ENCODE assay signal across 8 cellular contexts in the genomic region with DNA sequence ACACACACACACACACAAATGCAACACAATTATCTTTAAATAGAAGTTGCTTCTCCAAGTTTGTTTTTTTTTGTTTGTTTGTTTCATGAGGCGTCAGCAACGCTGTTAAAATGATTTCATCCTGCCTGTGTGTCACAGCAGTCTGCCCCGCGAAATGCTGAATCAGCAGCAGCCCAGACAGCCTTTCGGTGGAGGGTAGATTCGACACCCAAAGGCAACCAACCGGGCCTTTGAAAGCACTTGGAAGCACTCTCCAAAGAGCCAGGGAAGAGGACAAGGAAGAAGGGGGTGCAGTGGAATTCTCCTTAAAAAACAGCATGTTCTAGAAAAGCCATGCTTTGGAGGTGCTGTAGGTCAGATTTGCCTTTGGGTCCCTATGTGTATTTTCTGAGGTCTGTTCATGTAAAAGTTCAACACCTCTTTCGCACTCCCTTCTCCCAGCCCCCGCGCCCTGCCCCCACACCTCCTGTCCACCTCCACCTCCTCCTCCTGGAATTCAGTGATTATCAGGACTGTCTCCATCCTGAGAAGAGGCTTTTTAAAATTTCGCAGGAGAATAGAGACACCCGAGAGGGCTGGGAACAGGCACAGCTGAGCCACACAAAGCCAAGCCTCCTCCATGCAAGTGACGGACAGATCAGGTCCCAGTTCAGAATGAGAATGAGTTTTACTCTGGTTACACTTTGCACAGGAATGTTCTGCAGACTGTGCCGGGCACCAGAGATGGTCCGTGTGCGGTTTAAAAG.
DNase-seq lines count a peak whose midpoint lies in the region; TF ChIP-seq lines count a peak whose summit lies in the region.
"Had no signal": no experiment of that assay in that cellular context is flagged by ENCODE, and none has a peak within 500 bp of the region (broad histone marks: within the 10 kb centered on the region; RNA-seq: fewer than 3 reads in every experiment).

No MANE protein-coding gene starts in this region.

- H3K9me3 Mint-ChIP-seq in brain = no peaks in the 10 kb centered on the region
- H3K9me3 Mint-ChIP-seq: activated naive CD4-positive, alpha-beta T cell treated with anti-CD3 and anti-CD28 coated beads, Interleukin-2, amount 50 U/mL, for 24 hours had no signal

- peak overlapping the region; percentile 74 for H3K9ac ChIP-seq in HUES48 (ENCODE audit: low read depth, low read length)

- H3K27ac Mint-ChIP-seq in brain = peak overlapping the region in 3 of 5 experiments; percentile 86 to 94 (median 90)
- H3K27ac Mint-ChIP-seq: activated naive CD4-positive, alpha-beta T cell treated with anti-CD3 and anti-CD28 coated beads, Interleukin-2, amount 50 U/mL, for 24 hours had no signal

- H3K4me3 ChIP-seq in HUES48 (ENCODE audit: low read depth, low read length) (peak overlapping the region; percentile 49), stomach (peak overlapping the region in 1 of 4 donors; percentile 7)

- WGBS in stomach, 5 donors = 70 to 82% (median 71%) methylated on average over 16 of the region's 16 CpGs

- intact Hi-C loops in stomach (cut with DNase I; ENCODE audit: low total_unique reads) = no loop called here

- H3K27me3 Mint-ChIP-seq in brain = no peaks in the 10 kb centered on the region
- H3K27me3 Mint-ChIP-seq: activated naive CD4-positive, alpha-beta T cell treated with anti-CD3 and anti-CD28 coated beads, Interleukin-2, amount 50 U/mL, for 24 hours had no signal

- H3K4me1 ChIP-seq in HUES48 (ENCODE audit: control insufficient read depth, insufficient read depth, low read length) (peaks cover 49% of the 10 kb centered on the region), stomach (peaks cover 0 to 63% (median 28%) of the 10 kb centered on the region in 4 donors)

- H3K27ac ChIP-seq in HUES48 (ENCODE audit: low read depth, low read length) = peak overlapping the region; percentile 88
- peak overlapping the region in 3 of 5 donors; percentile 40 to 52 (median 43) for H3K27ac ChIP-seq in stomach

- H3K27me3 ChIP-seq in HUES48 (ENCODE audit: control insufficient read depth, insufficient read depth, low read length) (no peaks in the 10 kb centered on the region), stomach (no peaks in the 10 kb centered on the region)

- H3K4me1 Mint-ChIP-seq in brain = peaks cover 36% of the 10 kb centered on the region

- peak; percentile 74 for DNase-seq in left kidney (ENCODE audit: low read depth, low spot score)
- no peak for DNase-seq in stomach
- no peak for DNase-seq in dermis blood vessel endothelial cell
- no peak for DNase-seq in H4 (ENCODE audit: low spot score)
- no peak for DNase-seq in SIG-M5 treated with dmso at 0.1 percent for 504 hours (lab: John Stamatoyannopoulos, UW; ENCODE audit: unreplicated experiment)

- no peak for TF ChIP-seq POLR2A in stomach (IDR thresholded peaks at IDR 0.05)

- TF ChIP-seq CTCF in brain (conservative IDR thresholded peaks at IDR 0.05) (no peak), stomach (IDR thresholded peaks at IDR 0.05) (no peak)

- H3K9me3 ChIP-seq in HUES48 (ENCODE audit: control insufficient read depth, insufficient read depth, low read length) = no peaks in the 10 kb centered on the region
- no peaks in the 10 kb centered on the region for H3K9me3 ChIP-seq in stomach

- no peak for TF ChIP-seq EP300 in stomach (IDR thresholded peaks at IDR 0.05)

- H3K4me3 Mint-ChIP-seq in brain = peak overlapping the region in 3 of 5 experiments; percentile 62 to 79 (median 68)
- H3K4me3 Mint-ChIP-seq: activated naive CD4-positive, alpha-beta T cell treated with anti-CD3 and anti-CD28 coated beads, Interleukin-2, amount 50 U/mL, for 24 hours had no signal

- H3K36me3 Mint-ChIP-seq in brain = no peaks in the 10 kb centered on the region

- H3K36me3 ChIP-seq in HUES48 (ENCODE audit: control insufficient read depth, insufficient read depth, low read length) (no peaks in the 10 kb centered on the region), stomach (peaks cover 0 to 14% (median 3%) of the 10 kb centered on the region in 4 donors)
